In the genomic region with DNA sequence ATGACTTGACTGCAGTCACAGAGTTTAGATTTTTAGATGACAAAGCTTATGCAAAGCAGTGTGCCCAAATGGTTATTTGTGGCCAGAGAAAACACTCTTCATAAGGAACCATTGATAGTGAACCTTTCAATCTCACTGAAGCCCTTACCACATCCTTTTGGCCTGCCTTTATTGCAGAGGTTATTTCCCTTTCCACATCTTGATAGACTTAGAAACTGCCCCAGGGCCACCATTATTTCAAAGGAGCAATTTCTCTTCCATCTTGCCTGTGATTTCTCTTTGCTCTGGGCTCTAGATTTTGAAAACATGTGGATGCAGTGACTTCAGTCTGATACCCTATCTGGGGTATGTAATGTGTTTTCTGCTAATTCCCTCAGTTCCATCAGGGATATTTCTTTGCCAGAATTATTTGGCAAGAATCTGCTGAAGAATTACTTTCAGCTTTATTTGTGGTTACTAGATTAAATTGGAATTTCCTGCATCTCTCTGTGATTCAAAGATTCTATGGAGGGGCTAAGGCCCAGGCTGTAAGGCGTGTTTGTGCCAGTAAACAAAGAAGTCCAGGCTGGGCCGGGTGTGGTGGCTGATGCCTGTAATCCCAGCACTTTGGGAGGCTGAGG, we compare ENCODE assay signal across 9 cellular contexts. TPM values are rescaled to one million over a fixed set of nuclear protein-coding genes. Genes with fewer than 3 reads are reported as not detected.
DNase-seq lines count a peak whose midpoint lies in the region; ATAC-seq lines count a peak whose summit lies in the region.
"Had no signal": no experiment of that assay in that cellular context is flagged by ENCODE, and none has a peak within 500 bp of the region (broad histone marks: within the 10 kb centered on the region; RNA-seq: fewer than 3 reads in every experiment).

No MANE protein-coding gene starts in this region.

- H3K36me3 Mint-ChIP-seq in T-helper 17 cell (ENCODE audit: low read depth) = no peaks in the 10 kb centered on the region

- no peak overlapping the region for H3K27ac Mint-ChIP-seq in T-helper 17 cell

- H3K27me3 Mint-ChIP-seq in T-helper 17 cell = no peaks in the 10 kb centered on the region

- ATAC-seq in GM18498 (IDR thresholded peaks at IDR 0.05; ENCODE audit: unreplicated experiment) (peak; percentile 100), GM21576 (IDR thresholded peaks at IDR 0.05; ENCODE audit: unreplicated experiment) (peak; percentile 93), HG03457 (IDR thresholded peaks at IDR 0.05; ENCODE audit: unreplicated experiment) (peak; percentile 98), T-helper 17 cell (no peak)
- ATAC-seq in activated CD4-positive, CD25-positive, alpha-beta regulatory T cell treated with anti-CD3 and anti-CD28 coated beads, Interleukin-2, amount 50 U/mL, for 24 hours = no peak

- H3K9me3 ChIP-seq in T-helper 17 cell (ENCODE audit: control insufficient read depth, low read length, poor library complexity, severe bottlenecking) = no peaks in the 10 kb centered on the region

- no peak overlapping the region for H3K4me3 Mint-ChIP-seq in T-helper 17 cell

- DNase-seq in foreskin melanocyte (peak; percentile 84), mesenteric fat pad (ENCODE audit: low spot score) (no peak), T-helper 17 cell (no peak), NCI-H2196 (lab: John Stamatoyannopoulos, UW; ENCODE audit: unreplicated experiment) (no peak)
- DNase-seq: NCI-H748 treated with DMSO at 0.1 percent for 48 hours had no signal

- H3K4me1 Mint-ChIP-seq in T-helper 17 cell = no peaks in the 10 kb centered on the region

RNA-seq across cellular contexts. Expression of a gene that starts 51.0 kb away (rescaled TPM):
- total RNA-seq in mesenteric fat pad = 0.74 TPM
- not detected for total RNA-seq in T-helper 17 cell

Comparison
In these comparisons a context has a peak if more than half of its experiments do, and no peak if none do; other contexts are left out.
1. ATAC-seq: peak in GM18498 (single experiment), GM21576 (single experiment) and HG03457 (single experiment); none in activated CD4-positive, CD25-positive, alpha-beta regulatory T cell treated with anti-CD3 and anti-CD28 coated beads, Interleukin-2, amount 50 U/mL, for 24 hours (0 of 2) and T-helper 17 cell (single experiment).